9 cellular contexts compared by ENCODE assay signal in genomic region chr16:53510704-53511070, GRCh38. TPM values are rescaled to one million over a fixed set of nuclear protein-coding genes. Genes with fewer than 3 reads are reported as not detected.
DNase-seq lines count a peak whose midpoint lies in the region; ATAC-seq and TF ChIP-seq lines count a peak whose summit lies in the region.
"Had no signal": no experiment of that assay in that cellular context is flagged by ENCODE, and none has a peak within 500 bp of the region (broad histone marks: within the 10 kb centered on the region; RNA-seq: fewer than 3 reads in every experiment).

No MANE protein-coding gene starts in this region.

- H2AFZ ChIP-seq in SK-N-SH (ENCODE audit: low read depth) (peak overlapping the region; percentile 72), hepatocyte (peak overlapping the region; percentile 24)

- H3K4me3 ChIP-seq in SK-N-SH (ENCODE audit: low read depth in 2 of 2, low read length in 1 of 2) (no peak overlapping the region; a peak in 1 of 4 replicates), hepatocyte (no peak overlapping the region)
- H3K4me3 ChIP-seq: MG63 had no signal

- peaks cover 52% of the 10 kb centered on the region for H3K4me1 Mint-ChIP-seq in stimulated activated effector memory CD8-positive, alpha-beta T cell treated with anti-CD3 and anti-CD28 coated beads, Interleukin-12 subunit alpha, Interleukin-12 subunit beta, amount 100 ng/mL, for 72 hours

- H3K27ac ChIP-seq in SK-N-SH (ENCODE audit: low read depth in 2 of 2, low read length in 1 of 2): no peak overlapping the region
- H3K27ac ChIP-seq in hepatocyte: peak overlapping the region; percentile 86

- WGBS in SK-N-SH (ENCODE audit: low lambda C conversion rate): 2% methylated on average over 2 of the region's 2 CpGs
- WGBS in hepatocyte (ENCODE audit: low lambda C conversion rate, missing lambda C conversion rate): 58% methylated on average over 2 of the region's 2 CpGs

- H3K27ac Mint-ChIP-seq in stimulated activated effector memory CD8-positive, alpha-beta T cell treated with anti-CD3 and anti-CD28 coated beads, Interleukin-12 subunit alpha, Interleukin-12 subunit beta, amount 100 ng/mL, for 72 hours: peak overlapping the region; percentile 35

- peak overlapping the region; percentile 29 for H3K4me3 Mint-ChIP-seq in stimulated activated effector memory CD8-positive, alpha-beta T cell treated with anti-CD3 and anti-CD28 coated beads, Interleukin-12 subunit alpha, Interleukin-12 subunit beta, amount 100 ng/mL, for 72 hours

- peak; percentile 37 for DNase-seq in activated CD8-positive, alpha-beta memory T cell treated with anti-CD3 and anti-CD28 coated beads for 24 hours
- no peak for DNase-seq in activated CD8-positive, alpha-beta memory T cell treated with anti-CD3 and anti-CD28 coated beads, Interleukin-2, amount 50 U/mL, for 48 hours
- DNase-seq in SK-N-SH (no peak), hepatocyte (ENCODE audit: low spot score) (no peak), SHP77 treated with DMSO at 0.1 percent for 48 hours (lab: John Stamatoyannopoulos, UW) (no peak), COR-L47 (lab: John Stamatoyannopoulos, UW) (no peak)
- DNase-seq in stimulated activated effector memory CD8-positive, alpha-beta T cell treated with anti-CD3 and anti-CD28 coated beads, Interleukin-12 subunit alpha, Interleukin-12 subunit beta, amount 100 ng/mL, for 72 hours (ENCODE audit: low spot score in 2 of 2): no peak

- H3F3A ChIP-seq in SK-N-SH (replicated peaks; ENCODE audit: insufficient read depth): no peaks in the 10 kb centered on the region

- CTCF ChIA-PET in SK-N-SH (lab: Yijun Ruan, JAX): interaction anchor here (0.7 to 1.3 kb wide), 8 partner anchors 8 to 227 kb away, joined by 3 to 5 read pairs (median 5); no protein-coding TSS in a partner anchor

- no peaks in the 10 kb centered on the region for H3K9me3 Mint-ChIP-seq in stimulated activated effector memory CD8-positive, alpha-beta T cell treated with anti-CD3 and anti-CD28 coated beads, Interleukin-12 subunit alpha, Interleukin-12 subunit beta, amount 100 ng/mL, for 72 hours

- H3K4me2 ChIP-seq in SK-N-SH (no peak overlapping the region), hepatocyte (no peak overlapping the region)

- no peak for ATAC-seq in stimulated activated effector memory CD8-positive, alpha-beta T cell treated with anti-CD3 and anti-CD28 coated beads, Interleukin-12 subunit alpha, Interleukin-12 subunit beta, amount 100 ng/mL, for 72 hours
- no peak for ATAC-seq in GM18873 (IDR thresholded peaks at IDR 0.05; ENCODE audit: low FRiP score, unreplicated experiment)

- POLR2A ChIA-PET in SK-N-SH (lab: Yijun Ruan, JAX): no interaction called here

- no peaks in the 10 kb centered on the region for H3K36me3 Mint-ChIP-seq in stimulated activated effector memory CD8-positive, alpha-beta T cell treated with anti-CD3 and anti-CD28 coated beads, Interleukin-12 subunit alpha, Interleukin-12 subunit beta, amount 100 ng/mL, for 72 hours

- H3K9me3 ChIP-seq in SK-N-SH (no peaks in the 10 kb centered on the region), hepatocyte (ENCODE audit: low read depth) (no peaks in the 10 kb centered on the region)

- no peak for TF ChIP-seq RAD21 in SK-N-SH (IDR thresholded peaks at IDR 0.05; ENCODE audit: low read length)

- no peak overlapping the region for H3K9ac ChIP-seq in SK-N-SH

- TF ChIP-seq CTCF in SK-N-SH (IDR thresholded peaks at IDR 0.05) (no peak), hepatocyte (IDR thresholded peaks at IDR 0.05; ENCODE audit: poor library complexity) (no peak)

- H3K79me2 ChIP-seq in SK-N-SH (ENCODE audit: insufficient read depth) (no peaks in the 10 kb centered on the region), hepatocyte (no peaks in the 10 kb centered on the region)

- no peaks in the 10 kb centered on the region for H4K20me1 ChIP-seq in SK-N-SH (ENCODE audit: insufficient read depth)
- H4K20me1 ChIP-seq in hepatocyte (ENCODE audit: insufficient read depth, poor library complexity, severe bottlenecking): no peaks in the 10 kb centered on the region

- no peaks in the 10 kb centered on the region for H3K36me3 ChIP-seq in SK-N-SH (replicated peaks in 1 of 2; ENCODE audit: control insufficient read depth in 1 of 2, insufficient read depth in 2 of 2, low read length in 1 of 2)
- H3K36me3 ChIP-seq in hepatocyte (replicated peaks; ENCODE audit: insufficient read depth, low read depth): no peaks in the 10 kb centered on the region
- H3K36me3 ChIP-seq: MG63 had no signal

- no peak for TF ChIP-seq EP300 in SK-N-SH (IDR thresholded peaks at IDR 0.05; ENCODE audit: borderline replicate concordance in 1 of 2, low read depth in 1 of 2, low read length in 1 of 2)

- H3K9me2 ChIP-seq in SK-N-SH (no peaks in the 10 kb centered on the region), hepatocyte (replicated peaks; ENCODE audit: insufficient read depth) (no peaks in the 10 kb centered on the region)

- H3K27me3 ChIP-seq in SK-N-SH (ENCODE audit: insufficient read depth) (no peaks in the 10 kb centered on the region), hepatocyte (no peaks in the 10 kb centered on the region)
- H3K27me3 ChIP-seq: MG63 had no signal

- H3K4me1 ChIP-seq in SK-N-SH (ENCODE audit: control insufficient read depth in 1 of 2, insufficient read depth in 2 of 2, low read depth in 1 of 2, low read length in 1 of 2): peaks cover 0 to 5% of the 10 kb centered on the region in 2 experiments; a peak in 1 of 4 replicates
- peaks cover 6% of the 10 kb centered on the region for H3K4me1 ChIP-seq in hepatocyte (ENCODE audit: insufficient read depth)

TF ChIP-seq in SK-N-SH, 30 proteins besides CTCF, POLR2A, EP300 and RAD21:
- no peak for TF ChIP-seq FOXJ3 (CRISPR knock-in tag; IDR thresholded peaks at IDR 0.05)
- no peak for TF ChIP-seq JUND (IDR thresholded peaks at IDR 0.05)
- no peak for TF ChIP-seq SMC3 (IDR thresholded peaks at IDR 0.05; ENCODE audit: low read depth, low read length)
- no peak for TF ChIP-seq YY1 (IDR thresholded peaks at IDR 0.05; ENCODE audit: low read depth)
- TF ChIP-seq CHD2 (IDR thresholded peaks at IDR 0.05; ENCODE audit: low read length, partially characterized antibody): no peak
- TF ChIP-seq EZH2phosphoT487 (IDR thresholded peaks at IDR 0.05; ENCODE audit: borderline replicate concordance, low read depth): no peak
- no peak for TF ChIP-seq PBX3 (IDR thresholded peaks at IDR 0.05)
- no peak for TF ChIP-seq POLR2AphosphoS5 (IDR thresholded peaks at IDR 0.05; ENCODE audit: low read depth, low read length)
- TF ChIP-seq IRF3 (IDR thresholded peaks at IDR 0.05; ENCODE audit: low read depth, low read length): no peak

RNA-seq across cellular contexts. Expression of gene AKTIP, which starts 7.7 kb away (rescaled TPM):
- polyA plus RNA-seq in SK-N-SH (2012; rRNA removed) (21.0 and 31.0 TPM in 2 replicates), hepatocyte (24.3 and 38.6 TPM in 2 replicates)
- 23.4 and 27.2 TPM in 2 replicates for polyA plus RNA-seq in SK-N-SH (2012; cell fraction: cytosol; rRNA removed)
- 26.0 and 41.3 TPM in 2 replicates for polyA plus RNA-seq in SK-N-SH (2012; cell fraction: nucleus; rRNA removed)
- 29.5 and 43.7 TPM in 2 replicates for total RNA-seq in hepatocyte
